1 cellular context compared by ENCODE assay signal in genomic region chr15:99250494-99251435, GRCh38.
TF ChIP-seq lines count a peak whose summit lies in the region.

No MANE protein-coding gene starts in this region.

TF ChIP-seq in K562, 482 proteins besides CTCF, POLR2A, EP300 and RAD21 (continued from another document and continues in another):
- TF ChIP-seq JUND (IDR thresholded peaks at IDR 0.05; ENCODE audit: borderline replicate concordance, low read depth, low read length) (no peak), JUND (tag; IDR thresholded peaks at IDR 0.05; ENCODE audit: borderline replicate concordance, low read depth, low read length) (peak; percentile 53; the same call in 2 of the 3 replicates), POLR2G (IDR thresholded peaks at IDR 0.05; ENCODE audit: low read depth, low read length) (peak; percentile 84), MXI1 (IDR thresholded peaks at IDR 0.05; ENCODE audit: low read depth, low read length) (0 out of 2 replicates have a peak, but pooled peaks have one; percentile 36), EP400 (IDR thresholded peaks at IDR 0.05) (peak; percentile 76), E2F4 (CRISPR knock-in tag; IDR thresholded peaks at IDR 0.05; ENCODE audit: low read depth) (peak; percentile 86), DEAF1 (CRISPR knock-in tag; IDR thresholded peaks at IDR 0.05) (no peak), NR4A1 (CRISPR knock-in tag; IDR thresholded peaks at IDR 0.05) (no peak), NR4A1 (tag; IDR thresholded peaks at IDR 0.05) (peak; percentile 74), SNRNP70 (optimal IDR thresholded peaks at IDR 0.05; ENCODE audit: low read depth, low read length) (no peak), BRF2 (IDR thresholded peaks at IDR 0.05; ENCODE audit: borderline replicate concordance, insufficient read depth, insufficient read length) (no peak), KLF1 (tag; IDR thresholded peaks at IDR 0.05) (peak; percentile 46; the same call in 1 of the 2 replicates), PBX2 (CRISPR knock-in tag; IDR thresholded peaks at IDR 0.05; ENCODE audit: low read depth) (no peak), PBX2 (tag; conservative IDR thresholded peaks at IDR 0.05; ENCODE audit: low read depth) (peak; percentile 67), TCF3 (CRISPR knock-in tag; IDR thresholded peaks at IDR 0.05) (no peak), PML (IDR thresholded peaks at IDR 0.05; ENCODE audit: low read length) (peak; percentile 90), ZNF830 (CRISPR knock-in tag; IDR thresholded peaks at IDR 0.05) (no peak), NFIC (IDR thresholded peaks at IDR 0.05) (no peak), ATF1 (CRISPR knock-in tag; IDR thresholded peaks at IDR 0.05) (no peak), ATF1 (tag; IDR thresholded peaks at IDR 0.05) (peak; percentile 39; the same call in 1 of the 2 replicates), SUPT5H (IDR thresholded peaks at IDR 0.05) (peak; percentile 90), CREM (IDR thresholded peaks at IDR 0.05; ENCODE audit: low read depth) (peak; percentile 41), POLR2AphosphoS2 (IDR thresholded peaks at IDR 0.05; ENCODE audit: low read length) (peak; percentile 79; the same call in 1 of the 2 replicates), ZNF197 (CRISPR knock-in tag; IDR thresholded peaks at IDR 0.05; ENCODE audit: low read depth) (peak; percentile 77; the same call in 1 of the 2 replicates), POLR2H (tag; IDR thresholded peaks at IDR 0.05; ENCODE audit: low read depth) (peak; percentile 93), GABPA (tag; conservative IDR thresholded peaks at IDR 0.05; ENCODE audit: low read depth) (peak; percentile 94), POLR2AphosphoS5 (IDR thresholded peaks at IDR 0.05; ENCODE audit: control insufficient read depth, insufficient read depth, low read depth, low read length) (peak; percentile 89), ZNF23 (CRISPR knock-in tag; IDR thresholded peaks at IDR 0.05) (no peak), EGR1 (conservative IDR thresholded peaks at IDR 0.05) (0 out of 2 replicates have a peak, but pooled peaks have one; percentile 30), TAF9B (IDR thresholded peaks at IDR 0.05; ENCODE audit: partially characterized antibody) (peak; percentile 77), POLR3A (IDR thresholded peaks at IDR 0.05; ENCODE audit: borderline replicate concordance, extremely low read depth, insufficient read depth, insufficient read length) (no peak), ZSCAN32 (CRISPR knock-in tag; IDR thresholded peaks at IDR 0.05) (no peak), HDAC1 (IDR thresholded peaks at IDR 0.05) (peak in 1 of 2 experiments; percentile 29; a peak in 1 of 4 replicates), HNRNPK (IDR thresholded peaks at IDR 0.05; ENCODE audit: low read depth, low read length, poor library complexity, severe bottlenecking) (no peak), CBFA2T2 (conservative IDR thresholded peaks at IDR 0.05) (no peak), KDM1A (IDR thresholded peaks at IDR 0.05) (no peak), E2F6 (IDR thresholded peaks at IDR 0.05; ENCODE audit: borderline replicate concordance in 1 of 2, extremely low read depth in 1 of 2, insufficient read depth in 1 of 2, insufficient read length in 1 of 2, low read depth in 1 of 2, low read length in 1 of 2, poor library complexity in 1 of 2, severe bottlenecking in 1 of 2) (peak; percentile 89 to 91), NR2C1 (IDR thresholded peaks at IDR 0.05) (no peak), NR2C1 (tag; IDR thresholded peaks at IDR 0.05) (peak; percentile 30; the same call in 1 of the 2 replicates), PCBP2 (IDR thresholded peaks at IDR 0.05; ENCODE audit: low read depth, low read length, poor library complexity, severe bottlenecking) (no peak), TFAP4 (CRISPR knock-in tag; IDR thresholded peaks at IDR 0.05; ENCODE audit: borderline replicate concordance) (peak; percentile 32; the same call in 1 of the 2 replicates), ZNF217 (CRISPR knock-in tag; IDR thresholded peaks at IDR 0.05) (no peak), MTA2 (IDR thresholded peaks at IDR 0.05; ENCODE audit: low read depth) (no peak), CHD2 (IDR thresholded peaks at IDR 0.05; ENCODE audit: low read depth, low read length) (peak; percentile 98), PHF20 (IDR thresholded peaks at IDR 0.05; ENCODE audit: partially characterized antibody) (peak; percentile 79), ZBTB11 (CRISPR knock-in tag; IDR thresholded peaks at IDR 0.05) (peak in 1 of 3 experiments; percentile 84; a peak in 2 of 6 replicates), HMG20A (CRISPR knock-in tag; conservative IDR thresholded peaks at IDR 0.05) (no peak), MNT (conservative IDR thresholded peaks at IDR 0.05) (peak in 1 of 2 experiments; percentile 56; a peak in 1 of 4 replicates), SOX6 (IDR thresholded peaks at IDR 0.05) (no peak), MIER1 (IDR thresholded peaks at IDR 0.05; ENCODE audit: low read depth) (0 out of 2 replicates have a peak, but pooled peaks have one; percentile 36), TSC22D4 (tag; IDR thresholded peaks at IDR 0.05) (no peak), PREB (CRISPR knock-in tag; IDR thresholded peaks at IDR 0.05) (0 out of 2 replicates have a peak, but pooled peaks have one; percentile 54), LCOR (CRISPR knock-in tag; IDR thresholded peaks at IDR 0.05) (no peak), MAZ (CRISPR knock-in tag; conservative IDR thresholded peaks at IDR 0.05 in 1 of 2, IDR thresholded peaks at IDR 0.05 in 1 of 2) (peak in 1 of 2 experiments; percentile 80; a peak in 3 of 4 replicates), ID3 (CRISPR knock-in tag; IDR thresholded peaks at IDR 0.05) (no peak), ID3 (tag; IDR thresholded peaks at IDR 0.05) (0 out of 2 replicates have a peak, but pooled peaks have one; percentile 37), ASH1L (IDR thresholded peaks at IDR 0.05; ENCODE audit: borderline replicate concordance, low read depth, partially characterized antibody) (peak; percentile 75), L3MBTL2 (IDR thresholded peaks at IDR 0.05) (peak; percentile 85), ZNF24 (IDR thresholded peaks at IDR 0.05) (peak; percentile 63), DMBX1 (CRISPR knock-in tag; IDR thresholded peaks at IDR 0.05; ENCODE audit: borderline replicate concordance) (no peak), ZFX (CRISPR knock-in tag; IDR thresholded peaks at IDR 0.05) (peak; percentile 39)
